Comparison of ENCODE assay signal across 3 cellular contexts in genomic region chr22:21729184-21729583, GRCh38. TPM values are rescaled to one million over a fixed set of nuclear protein-coding genes. Genes with fewer than 3 reads are reported as not detected.
A peak's percentile ranks its signal among the peaks of the same experiment; 100 is the strongest.
DNase-seq lines count a peak whose midpoint lies in the region; ATAC-seq, FAIRE-seq and TF ChIP-seq lines count a peak whose summit lies in the region.
"Not testable (repeated sequence)": the region's sequence is repeated elsewhere in the genome, so short reads cannot be mapped to it uniquely, and the experiment has no call there.

No MANE protein-coding gene starts in this region.

- H3K27ac ChIP-seq in HEK293 (ENCODE audit: extremely low read depth, low read depth, low read length); K562 (ENCODE audit: extremely low read depth, low read depth, low read length): not testable (repeated sequence)

- H3K27me3 Mint-ChIP-seq in T-helper 17 cell = not testable (repeated sequence)

- H3K9ac ChIP-seq in K562 (ENCODE audit: insufficient read depth in 1 of 2, low read depth in 2 of 2, low read length in 2 of 2) = not testable (repeated sequence)

- H3K27ac Mint-ChIP-seq in T-helper 17 cell = peak overlapping the region; percentile 65

- H3K4me3 Mint-ChIP-seq in T-helper 17 cell = not testable (repeated sequence)

- TF ChIP-seq CTCF in HEK293 (tag by site-specific recombination; IDR thresholded peaks at IDR 0.05); K562 (IDR thresholded peaks at IDR 0.05 in 2 of 3, conservative IDR thresholded peaks at IDR 0.05 in 1 of 3; ENCODE audit: insufficient read depth in 2 of 3, low read depth in 1 of 3, low read length in 3 of 3): not testable (repeated sequence)

- H4K20me1 ChIP-seq in K562 (replicated peaks; ENCODE audit: control insufficient read depth, insufficient read depth, low read length) = peaks cover 38% of the 10 kb centered on the region

- not testable (repeated sequence) for H3K79me2 ChIP-seq in K562 (ENCODE audit: control insufficient read depth, insufficient read depth, low read length)

- not testable (repeated sequence) for H3K9me3 ChIP-seq in HEK293 (ENCODE audit: control insufficient read depth, insufficient read depth, low read depth, low read length); T-helper 17 cell (ENCODE audit: control insufficient read depth, low read length, poor library complexity, severe bottlenecking); K562 (replicated peaks; ENCODE audit: control insufficient read depth, insufficient read depth, low read depth, low read length)

- not testable (repeated sequence) for DNase-seq in T-helper 17 cell; K562 (ENCODE audit: extremely low read depth in 1 of 4, low spot score in 3 of 4)

- not testable (repeated sequence) for H3K4me3 ChIP-seq in HEK293 (ENCODE audit: low read depth, low read length); K562

- in situ Hi-C loops in K562 (cut with MboI) = not testable (repeated sequence)

- H3K36me3 ChIP-seq in HEK293 (ENCODE audit: control insufficient read depth in 2 of 2, insufficient read depth in 1 of 2, low read length in 2 of 2); K562 (ENCODE audit: control insufficient read depth, insufficient read depth, low read length): not testable (repeated sequence)

- not testable (repeated sequence) for BruUV-seq in K562 (replicated peaks; lab: Mats Ljungman, UMichigan)

- 12% methylated on average over 3 of the region's 3 CpGs for WGBS in K562 (ENCODE audit: insufficient coverage, low coverage, missing lambda C conversion rate)

- H3K4me2 ChIP-seq in K562 (ENCODE audit: insufficient read depth, low read length) = not testable (repeated sequence)

- not testable (repeated sequence) for H3K4me1 Mint-ChIP-seq in T-helper 17 cell

- not testable (repeated sequence) for ATAC-seq in T-helper 17 cell, K562

- CTCF ChIA-PET in HEK293 (lab: Yijun Ruan, JAX) (interaction anchor here (1.8 kb wide), 1 partner anchor 10 kb away, joined by 4 read pairs; no protein-coding TSS in a partner anchor), K562 (lab: Yijun Ruan, JAX; ENCODE audit: low intra/inter-chr PET ratio) (interaction anchor here (0.5 to 0.6 kb wide), 2 partner anchors 63 to 1700 kb away, joined by 3 read pairs; no protein-coding TSS in a partner anchor)

- intact Hi-C loops in K562 (cut with micrococcal nuclease) = loop anchor here (2.0 kb wide), 1 partner anchor 20 kb away; no protein-coding TSS in a partner anchor

- not testable (repeated sequence) for TF ChIP-seq POLR2A in K562 (conservative IDR thresholded peaks at IDR 0.05)

- TF ChIP-seq EP300 in K562 (IDR thresholded peaks at IDR 0.05; ENCODE audit: low read length) = not testable (repeated sequence)

- not testable (repeated sequence) for H3K4me1 ChIP-seq in HEK293 (ENCODE audit: control insufficient read depth, insufficient read depth, low read length)
- peaks cover 0 to 13% of the 10 kb centered on the region in 2 experiments; a peak in 2 of 5 replicates for H3K4me1 ChIP-seq in K562 (replicated peaks in 1 of 2; ENCODE audit: control insufficient read depth in 2 of 2, insufficient read depth in 2 of 2, low read length in 2 of 2)

- POLR2A ChIA-PET in HEK293 (lab: Yijun Ruan, JAX) (interaction anchor here (0.6 to 0.7 kb wide), 2 partner anchors 154 to 213 kb away, joined by 3 to 7 read pairs; no protein-coding TSS in a partner anchor), K562 (lab: Yijun Ruan, JAX) (interaction anchor here (0.6 to 5.3 kb wide), 11 partner anchors 11 to 208 kb away, joined by 3 to 53 read pairs (median 4); partner anchors contain the start of gene SDF2L1)

- TF ChIP-seq RAD21 in K562 (CRISPR knock-in tag; conservative IDR thresholded peaks at IDR 0.05 in 1 of 2, IDR thresholded peaks at IDR 0.05 in 1 of 2) = not testable (repeated sequence)

- peaks cover 57 to 90% of the 10 kb centered on the region in 2 experiments for H3K27me3 ChIP-seq in K562 (ENCODE audit: control insufficient read depth in 2 of 2, insufficient read depth in 2 of 2, low read length in 2 of 2)

- FAIRE-seq in K562 (lab: Jason Lieb, UNC) = not testable (repeated sequence)

- not testable (repeated sequence) for H2AFZ ChIP-seq in K562 (ENCODE audit: low read depth, low read length)

- H3K9me1 ChIP-seq in K562 (ENCODE audit: control insufficient read depth, insufficient read depth, low read length) = not testable (repeated sequence)

- H3K36me3 Mint-ChIP-seq in T-helper 17 cell (ENCODE audit: low read depth) = not testable (repeated sequence)

TF ChIP-seq in HEK293, 187 proteins besides CTCF, POLR2A, EP300 and RAD21:
- peak; percentile 63; the same call in 1 of the 2 replicates for TF ChIP-seq ZNF121 (tag by site-specific recombination; IDR thresholded peaks at IDR 0.05)

TF ChIP-seq in K562, 482 proteins besides CTCF, POLR2A, EP300 and RAD21:
- TF ChIP-seq ZNF384 (IDR thresholded peaks at IDR 0.05; ENCODE audit: low read depth, low read length) = 0 out of 2 replicates have a peak, but pooled peaks have one; percentile 7
- TF ChIP-seq MYC (IDR thresholded peaks at IDR 0.05; ENCODE audit: low read depth, low read length) = not testable (repeated sequence)
- 0 out of 2 replicates have a peak, but pooled peaks have one; percentile 23 for TF ChIP-seq MYC (CRISPR knock-in tag; IDR thresholded peaks at IDR 0.05; ENCODE audit: borderline replicate concordance, low read depth)
- TF ChIP-seq ZNF668 (CRISPR knock-in tag; IDR thresholded peaks at IDR 0.05) = peak; percentile 51; the same call in 1 of the 2 replicates
- 0 out of 4 replicates have a peak, but pooled peaks of 1 of the 2 experiments have one; percentile 41 for TF ChIP-seq RCOR1 (IDR thresholded peaks at IDR 0.05; ENCODE audit: borderline replicate concordance in 1 of 2, low read depth in 2 of 2, low read length in 2 of 2)
TF ChIP-seq in K562: peak in this region for 4; not testable (repeated sequence) for 478.

RNA-seq across cellular contexts. Expression of gene YPEL1, which starts 6.4 kb away (rescaled TPM):
- total RNA-seq in T-helper 17 cell = 1 to 10 TPM; 3.5 to 4.6 TPM
- 4.4 and 6.2 TPM in 2 replicates for total RNA-seq in K562 (2011; cell fraction: chromatin; rRNA removed; ENCODE audit: low replicate concordance)
- 3.0 TPM in 2 replicates for total RNA-seq in K562 (2011; cell fraction: nucleolus; rRNA removed)
- total RNA-seq in K562 (2011; cell fraction: nucleoplasm; rRNA removed) = 4.6 and 4.7 TPM in 2 replicates
- 0.18 and 0.49 TPM in 2 replicates for total RNA-seq in K562 (2014; rRNA removed)
- 0.41 and 0.47 TPM in 2 replicates for total RNA-seq in K562 (2014; rRNA removed; fragmentation: Illumina TruSeq; extraction: Trizol)
- total RNA-seq in K562 (2015; rRNA removed; fragmentation: Illumina TruSeq; extraction: Trizol) = 0.15 and 0.25 TPM in 2 replicates
- total RNA-seq in K562 (2021) = 0.53 and 0.54 TPM in 2 replicates
- 2.2 and 2.4 TPM in 2 replicates for polyA plus RNA-seq in K562 (2011; rRNA removed)
- polyA plus RNA-seq in K562 (2011; cell fraction: cytosol; rRNA removed) = 0.63 and 1.4 TPM in 2 replicates
- polyA plus RNA-seq in K562 (2011; cell fraction: nucleus; rRNA removed) = 1.9 and 2.6 TPM in 2 replicates
- polyA plus RNA-seq in K562 (2012) = 0.59 and 4.0 TPM in 2 replicates
- 0.46 TPM in 2 replicates for polyA plus RNA-seq in K562 (2014; fragmentation: Illumina TruSeq; extraction: Trizol)
- polyA plus RNA-seq in K562 (2014; fragmentation: Nextera tagmentation; extraction: Ambion mirVana) = under 1 TPM; 0.07 to 0.10 TPM
- 0.36 and 1.7 TPM in 2 replicates for polyA plus RNA-seq in K562 (2014; rRNA removed)
- 1.4 and 3.0 TPM in 2 replicates for polyA minus RNA-seq in K562 (2011; rRNA and poly(A)+ RNA removed)
- polyA minus RNA-seq in K562 (2011; cell fraction: cytosol; rRNA and poly(A)+ RNA removed) = 0.46 and 0.67 TPM in 2 replicates
- 0.67 and 1.00 TPM in 2 replicates for polyA minus RNA-seq in K562 (2011; cell fraction: nucleus; rRNA and poly(A)+ RNA removed)
